ENCODE assay signal across 7 cellular contexts in genomic region chr3:47092090-47092489, GRCh38.
"Had no signal": no experiment of that assay in that cellular context is flagged by ENCODE, and none has a peak within 500 bp of the region (broad histone marks: within the 10 kb centered on the region; RNA-seq: fewer than 3 reads in every experiment).

No MANE protein-coding gene starts in this region.

- H3K4me3 ChIP-seq: GM12878 had no signal

- DNase-seq: GDM1, GF-D8 had no signal

- ATAC-seq: GM12878 had no signal

- FAIRE-seq: GM12878, GM12891, GM12892, GM18507, GM19239 had no signal
